ENCODE assay signal across 1 cellular context in genomic region chr3:52246728-52247454, GRCh38.
TF ChIP-seq lines count a peak whose summit lies in the region.

No MANE protein-coding gene starts in this region.

TF ChIP-seq in K562, 482 proteins besides CTCF, POLR2A, EP300 and RAD21:
- TF ChIP-seq ZNF253 (CRISPR knock-in tag; conservative IDR thresholded peaks at IDR 0.05) (no peak), POLR2G (IDR thresholded peaks at IDR 0.05; ENCODE audit: low read depth, low read length) (peak; percentile 45), PATZ1 (CRISPR knock-in tag; IDR thresholded peaks at IDR 0.05; ENCODE audit: borderline replicate concordance) (no peak), NR2F6 (CRISPR knock-in tag; IDR thresholded peaks at IDR 0.05) (no peak), FOSL1 (tag; conservative IDR thresholded peaks at IDR 0.05) (no peak), ZKSCAN1 (IDR thresholded peaks at IDR 0.05; ENCODE audit: low read depth, low read length) (0 out of 2 replicates have a peak, but pooled peaks have one; percentile 26), ZNF41 (CRISPR knock-in tag; conservative IDR thresholded peaks at IDR 0.05) (no peak), RBM22 (IDR thresholded peaks at IDR 0.05; ENCODE audit: low read depth, low read length, poor library complexity, severe bottlenecking) (no peak), ZNF75A (CRISPR knock-in tag; IDR thresholded peaks at IDR 0.05) (no peak), ZNF197 (CRISPR knock-in tag; IDR thresholded peaks at IDR 0.05; ENCODE audit: low read depth) (no peak), ZNF408 (CRISPR knock-in tag; IDR thresholded peaks at IDR 0.05; ENCODE audit: low read depth) (no peak), SIN3A (IDR thresholded peaks at IDR 0.05; ENCODE audit: borderline replicate concordance in 2 of 2, control insufficient read depth in 1 of 2, low read depth in 2 of 2, low read length in 2 of 2) (no peak), IRF1 (CRISPR knock-in tag; IDR thresholded peaks at IDR 0.05; ENCODE audit: borderline replicate concordance) (no peak), ZNF518B (CRISPR knock-in tag; IDR thresholded peaks at IDR 0.05) (no peak), EGR1 (conservative IDR thresholded peaks at IDR 0.05) (no peak), HOMEZ (CRISPR knock-in tag; IDR thresholded peaks at IDR 0.05) (no peak)
